Comparison of ENCODE assay signal across 17 cellular contexts in genomic region chr18:46622451-46622850, GRCh38.
"Had no signal": no experiment of that assay in that cellular context is flagged by ENCODE, and none has a peak within 500 bp of the region (broad histone marks: within the 10 kb centered on the region; RNA-seq: fewer than 3 reads in every experiment).

No MANE protein-coding gene starts in this region.

- DNase-seq: activated naive CD4-positive, alpha-beta T cell treated with Interleukin-2 at 50 U/mL for 16 hours; activated T-cell treated with anti-CD3 and anti-CD28 coated beads, Interleukin-2, amount 50 U/mL, for 48 hours; effector CD8-positive, alpha-beta T cell; erythroblast; kidney; lower lobe of right lung; mucosa of descending colon; retina; spleen; stimulated activated CD4-positive, alpha-beta T cell treated with anti-CD3 and anti-CD28 coated beads, Interleukin-4, amount 100 ng/mL, for 1 hour; stimulated activated naive CD4-positive, alpha-beta T cell treated with Interleukin-2 at 50 U/mL for 16 hours; thyroid gland had no signal

- H3K27me3 ChIP-seq: cardiac muscle cell, neural progenitor cell, spleen, thyroid gland had no signal

- H3K36me3 ChIP-seq: cardiac muscle cell, lower lobe of right lung, neural progenitor cell, spleen, thyroid gland had no signal

- H3K9ac ChIP-seq: neural progenitor cell had no signal

- ATAC-seq: activated CD4-positive, CD25-positive, alpha-beta regulatory T cell treated with anti-CD3 and anti-CD28 coated beads, Interleukin-2, amount 50 U/mL, for 24 hours; foreskin keratinocyte; lower lobe of right lung; mucosa of descending colon had no signal

- H3K27ac ChIP-seq: cardiac muscle cell, foreskin keratinocyte, lower lobe of right lung, neural progenitor cell, thyroid gland, VCaP had no signal

- H3K9me3 ChIP-seq: lower lobe of right lung, mucosa of descending colon, spleen, thyroid gland had no signal

- H3K4me2 ChIP-seq: neural progenitor cell had no signal

- H3K4me3 ChIP-seq: cardiac muscle cell, lower lobe of right lung, mucosa of descending colon, neural progenitor cell, spleen, thyroid gland had no signal

- H3K4me1 ChIP-seq: foreskin keratinocyte had no signal
